Comparison of ENCODE assay signal across 16 cellular contexts in genomic region chr3:181941250-181941649, GRCh38.
DNase-seq lines count a peak whose midpoint lies in the region; ATAC-seq and TF ChIP-seq lines count a peak whose summit lies in the region.
"Had no signal": no experiment of that assay in that cellular context is flagged by ENCODE, and none has a peak within 500 bp of the region (broad histone marks: within the 10 kb centered on the region; RNA-seq: fewer than 3 reads in every experiment).

No MANE protein-coding gene starts in this region.

- H3K79me2 ChIP-seq in H9 (ENCODE audit: insufficient read depth, low read length): no peaks in the 10 kb centered on the region

- H3K4me2 ChIP-seq in H9 (ENCODE audit: insufficient read depth, insufficient read length, low read length): no peak overlapping the region

- TF ChIP-seq EP300 in suprapubic skin (IDR thresholded peaks at IDR 0.05): no peak

- H4K8ac ChIP-seq in H9 (replicated peaks; ENCODE audit: insufficient read length, low read depth, low read length): no peak overlapping the region

- H3K9ac ChIP-seq in H9 (ENCODE audit: extremely low read depth, insufficient read length, low read length): no peak overlapping the region

- peak overlapping the region in 2 of 3 experiments; percentile 12 to 83; a peak in 3 of 7 replicates for H3K27ac Mint-ChIP-seq in H9
- H3K27ac Mint-ChIP-seq: activated CD4-positive, alpha-beta T cell treated with anti-CD3 and anti-CD28 coated beads, Interleukin-2, amount 10 ng/mL, durations not matched to agents 7 days and 5 days; CD8-positive, alpha-beta T cell; memory B cell; stimulated activated naive B cell treated with anti-CD40 and anti-IgM and Interleukin-4, amounts not matched to agents 10 μg/mL and 1 μg/mL and 100 μg/mL, for 72 hours; T-helper 1 cell treated with Interleukin-12 subunit alpha and Interleukin-12 subunit beta and Interleukin-4 antibody, amounts not matched to agents 30 μg/mL and 1 μg/mL, for 36 hours had no signal

- H2BK20ac ChIP-seq in H9 (ENCODE audit: low read depth, low read length, poor library complexity, severe bottlenecking): no peak overlapping the region

- H2BK5ac ChIP-seq in H9 (ENCODE audit: insufficient read length, low read length): no peak overlapping the region

- H3K4me1 ChIP-seq in H9 (ENCODE audit: insufficient read depth, low read length) (peaks cover 13% of the 10 kb centered on the region; the same call in 1 of the 2 replicates), foreskin keratinocyte (no peaks in the 10 kb centered on the region), suprapubic skin (no peaks in the 10 kb centered on the region)

- no peak overlapping the region for H3K23ac ChIP-seq in H9 (ENCODE audit: insufficient read length, low read depth, low read length)

- H3K14ac ChIP-seq in H9 (ENCODE audit: insufficient read depth, low read length): no peak overlapping the region

- no peaks in the 10 kb centered on the region for H3K36me3 ChIP-seq in suprapubic skin

- H4K5ac ChIP-seq in H9 (ENCODE audit: insufficient read length, low read depth, low read length): no peak overlapping the region

- no peak overlapping the region for H3T11ph ChIP-seq in H9 (ENCODE audit: low read length)

- no peak overlapping the region for H2BK15ac ChIP-seq in H9 (ENCODE audit: low read depth, low read length)

- TF ChIP-seq CTCF in H9 (conservative IDR thresholded peaks at IDR 0.05) (no peak), foreskin keratinocyte (conservative IDR thresholded peaks at IDR 0.05) (no peak), suprapubic skin (IDR thresholded peaks at IDR 0.05) (no peak)

- no peak overlapping the region for H3K4me3 Mint-ChIP-seq in H9
- H3K4me3 Mint-ChIP-seq: activated CD4-positive, alpha-beta T cell treated with anti-CD3 and anti-CD28 coated beads, Interleukin-2, amount 10 ng/mL, durations not matched to agents 7 days and 5 days; CD8-positive, alpha-beta T cell; memory B cell; stimulated activated naive B cell treated with anti-CD40 and anti-IgM and Interleukin-4, amounts not matched to agents 10 μg/mL and 1 μg/mL and 100 μg/mL, for 72 hours; T-helper 1 cell treated with Interleukin-12 subunit alpha and Interleukin-12 subunit beta and Interleukin-4 antibody, amounts not matched to agents 30 μg/mL and 1 μg/mL, for 36 hours had no signal

- H3K56ac ChIP-seq in H9 (ENCODE audit: insufficient read length, low read depth, low read length): no peak overlapping the region

- H3K79me1 ChIP-seq in H9 (ENCODE audit: insufficient read depth, low read depth, low read length, poor library complexity, severe bottlenecking): no peaks in the 10 kb centered on the region

- H3K27me3 ChIP-seq in H9 (ENCODE audit: insufficient read depth, low read length): no peaks in the 10 kb centered on the region
- H3K27me3 ChIP-seq in foreskin keratinocyte: no peaks in the 10 kb centered on the region
- H3K27me3 ChIP-seq in suprapubic skin: no peaks in the 10 kb centered on the region

- peaks cover 3 to 4% of the 10 kb centered on the region in 2 experiments; a peak in 3 of 5 replicates for H3K9me3 Mint-ChIP-seq in H9
- H3K9me3 Mint-ChIP-seq: CD8-positive, alpha-beta T cell; memory B cell; T-helper 1 cell treated with Interleukin-12 subunit alpha and Interleukin-12 subunit beta and Interleukin-4 antibody, amounts not matched to agents 30 μg/mL and 1 μg/mL, for 36 hours had no signal

- no peak overlapping the region for H4K91ac ChIP-seq in H9 (ENCODE audit: insufficient read length, low read depth, low read length)

- H3K4ac ChIP-seq in H9 (ENCODE audit: low read depth, low read length): no peak overlapping the region

- no peak overlapping the region for H2AK5ac ChIP-seq in H9 (ENCODE audit: insufficient read length, low read length)

- H3K27ac ChIP-seq in H9 (ENCODE audit: insufficient read length, low read depth, low read length) (no peak overlapping the region), foreskin keratinocyte (no peak overlapping the region), suprapubic skin (no peak overlapping the region)

- no peak for TF ChIP-seq POLR2A in suprapubic skin (IDR thresholded peaks at IDR 0.05)

- peak; percentile 58 for ATAC-seq in GM19023 (IDR thresholded peaks at IDR 0.05; ENCODE audit: unreplicated experiment)
- peak; percentile 81 for ATAC-seq in HG03520 (IDR thresholded peaks at IDR 0.05; ENCODE audit: unreplicated experiment)
- peak; percentile 56 for ATAC-seq in foreskin keratinocyte
- ATAC-seq in HG03571 (IDR thresholded peaks at IDR 0.05; ENCODE audit: unreplicated experiment): no peak
- no peak for ATAC-seq in GM21381 (IDR thresholded peaks at IDR 0.05; ENCODE audit: unreplicated experiment)
- ATAC-seq: CD8-positive, alpha-beta T cell; PC-3; stimulated activated naive B cell treated with anti-CD40 and anti-IgM and Interleukin-4, amounts not matched to agents 10 μg/mL and 1 μg/mL and 100 μg/mL, for 72 hours had no signal

- no peaks in the 10 kb centered on the region for H3K9me3 ChIP-seq in H9 (ENCODE audit: control insufficient read depth, low read depth, low read length)
- no peaks in the 10 kb centered on the region for H3K9me3 ChIP-seq in suprapubic skin

- no peak overlapping the region for H2BK12ac ChIP-seq in H9 (ENCODE audit: insufficient read length, low read depth, low read length)

- peaks cover 42 to 43% of the 10 kb centered on the region in 2 experiments for H3K4me1 Mint-ChIP-seq in H9
- H3K4me1 Mint-ChIP-seq: activated CD4-positive, alpha-beta T cell treated with anti-CD3 and anti-CD28 coated beads, Interleukin-2, amount 10 ng/mL, durations not matched to agents 7 days and 5 days; stimulated activated naive B cell treated with anti-CD40 and anti-IgM and Interleukin-4, amounts not matched to agents 10 μg/mL and 1 μg/mL and 100 μg/mL, for 72 hours had no signal

- H3K18ac ChIP-seq in H9 (ENCODE audit: insufficient read length, low read depth, low read length): no peak overlapping the region

- no peak overlapping the region for H2AFZ ChIP-seq in H9 (ENCODE audit: low read length)

- H2BK120ac ChIP-seq in H9 (ENCODE audit: low read depth, low read length, poor library complexity, severe bottlenecking): no peak overlapping the region

- H3K27me3 Mint-ChIP-seq in H9 (ENCODE audit: low read depth): no peaks in the 10 kb centered on the region
- H3K27me3 Mint-ChIP-seq: activated CD4-positive, alpha-beta T cell treated with anti-CD3 and anti-CD28 coated beads, Interleukin-2, amount 10 ng/mL, durations not matched to agents 7 days and 5 days; memory B cell; stimulated activated naive B cell treated with anti-CD40 and anti-IgM and Interleukin-4, amounts not matched to agents 10 μg/mL and 1 μg/mL and 100 μg/mL, for 72 hours had no signal

- no peaks in the 10 kb centered on the region for H4K20me1 ChIP-seq in H9 (ENCODE audit: control insufficient read depth, insufficient read depth, insufficient read length)

- peaks cover 3 to 5% (median 3%) of the 10 kb centered on the region in 3 experiments; a peak in 5 of 7 replicates for H3K36me3 Mint-ChIP-seq in H9 (ENCODE audit: insufficient read depth in 1 of 3, low read depth in 3 of 3)
- H3K36me3 Mint-ChIP-seq: CD8-positive, alpha-beta T cell; memory B cell; stimulated activated naive B cell treated with anti-CD40 and anti-IgM and Interleukin-4, amounts not matched to agents 10 μg/mL and 1 μg/mL and 100 μg/mL, for 72 hours had no signal

- no CpG with 5 or more reads among the region's 5 CpGs for WGBS in H9 (ENCODE audit: extremely low coverage, insufficient read length, low lambda C conversion rate)
- 13% methylated on average over 5 of the region's 5 CpGs for WGBS in suprapubic skin

- no peaks in the 10 kb centered on the region for H3K23me2 ChIP-seq in H9 (ENCODE audit: insufficient read length, low read depth, low read length, poor library complexity, severe bottlenecking)

- no peak overlapping the region for H3K4me3 ChIP-seq in suprapubic skin

- DNase-seq in H9 (no peak), foreskin keratinocyte (no peak), suprapubic skin (ENCODE audit: low spot score in 2 of 2) (no peak)
- DNase-seq: activated CD4-positive, alpha-beta T cell treated with anti-CD3 and anti-CD28 coated beads, Interleukin-2, amount 10 ng/mL, durations not matched to agents 7 days and 5 days; activated effector memory CD4-positive, alpha-beta T cell treated with anti-CD3 and anti-CD28 coated beads, Interleukin-2, amount 50 U/mL, for 16 hours; caudate nucleus; CD8-positive, alpha-beta T cell; PC-3; posterior cingulate gyrus; stimulated activated naive B cell treated with anti-CD40 and anti-IgM and Interleukin-4, amounts not matched to agents 10 μg/mL and 1 μg/mL and 100 μg/mL, for 72 hours had no signal

Comparison
In these comparisons a context has a peak if more than half of its experiments do, and no peak if none do; other contexts are left out.
1. ATAC-seq: peak in GM19023 (single experiment), HG03520 (single experiment) and foreskin keratinocyte (single experiment); none in HG03571 (single experiment) and GM21381 (single experiment).